ENCODE assay signal across 8 cellular contexts in genomic region chr6:37171141-37171969, GRCh38. TPM values are rescaled to one million over a fixed set of nuclear protein-coding genes. Genes with fewer than 3 reads are reported as not detected.
DNase-seq lines count a peak whose midpoint lies in the region; ATAC-seq and TF ChIP-seq lines count a peak whose summit lies in the region.

No MANE protein-coding gene starts in this region.

- peak overlapping the region; percentile 88 for H3K27ac ChIP-seq in neutrophil

- peaks cover 39 to 50% of the 10 kb centered on the region in 2 experiments for H3K4me1 ChIP-seq in neutrophil (ENCODE audit: control insufficient read depth in 1 of 2, insufficient read depth in 1 of 2, low read depth in 1 of 2, low read length in 1 of 2)

- H3K27me3 ChIP-seq in neutrophil = peaks cover 17% of the 10 kb centered on the region

- H3K36me3 ChIP-seq in neutrophil = peaks cover 51% of the 10 kb centered on the region

- no peaks in the 10 kb centered on the region for H3K9me3 ChIP-seq in neutrophil

- no peak for ATAC-seq in GM21381 (IDR thresholded peaks at IDR 0.05; ENCODE audit: unreplicated experiment)
- no peak for ATAC-seq in GM21723 (IDR thresholded peaks at IDR 0.05; ENCODE audit: unreplicated experiment)

- DNase-seq in G401 (ENCODE audit: low spot score) = peak; percentile 51
- peak; percentile 44 for DNase-seq in NCI-H2196 (lab: John Stamatoyannopoulos, UW; ENCODE audit: unreplicated experiment)
- DNase-seq in activated naive CD4-positive, alpha-beta T cell treated with Interleukin-2 at 50 U/mL for 16 hours = peak; percentile 42
- DNase-seq in germinal center (ENCODE audit: low spot score) = peak; percentile 32
- no peak for DNase-seq in NCI-H1048 (lab: John Stamatoyannopoulos, UW)

- peak overlapping the region; percentile 96 to 99 for H3K4me3 ChIP-seq in neutrophil (ENCODE audit: low read depth in 1 of 2, low read length in 1 of 2)

- in situ Hi-C loops in G401 (cut with HindIII; ENCODE audit: low sequenced_read_pairs) = loop anchor here (5.0 kb wide), 1 partner anchor 44 kb away; no protein-coding TSS in a partner anchor

- no peak for TF ChIP-seq CTCF in neutrophil (IDR thresholded peaks at IDR 0.05)

RNA-seq across cellular contexts. Expression of gene PIM1, which starts 1.4 kb away (rescaled TPM):
- total RNA-seq in G401 (2014; rRNA removed; shearing (Covaris generic)) = 70.4 and 71.6 TPM in 2 replicates
